In the genomic region with DNA sequence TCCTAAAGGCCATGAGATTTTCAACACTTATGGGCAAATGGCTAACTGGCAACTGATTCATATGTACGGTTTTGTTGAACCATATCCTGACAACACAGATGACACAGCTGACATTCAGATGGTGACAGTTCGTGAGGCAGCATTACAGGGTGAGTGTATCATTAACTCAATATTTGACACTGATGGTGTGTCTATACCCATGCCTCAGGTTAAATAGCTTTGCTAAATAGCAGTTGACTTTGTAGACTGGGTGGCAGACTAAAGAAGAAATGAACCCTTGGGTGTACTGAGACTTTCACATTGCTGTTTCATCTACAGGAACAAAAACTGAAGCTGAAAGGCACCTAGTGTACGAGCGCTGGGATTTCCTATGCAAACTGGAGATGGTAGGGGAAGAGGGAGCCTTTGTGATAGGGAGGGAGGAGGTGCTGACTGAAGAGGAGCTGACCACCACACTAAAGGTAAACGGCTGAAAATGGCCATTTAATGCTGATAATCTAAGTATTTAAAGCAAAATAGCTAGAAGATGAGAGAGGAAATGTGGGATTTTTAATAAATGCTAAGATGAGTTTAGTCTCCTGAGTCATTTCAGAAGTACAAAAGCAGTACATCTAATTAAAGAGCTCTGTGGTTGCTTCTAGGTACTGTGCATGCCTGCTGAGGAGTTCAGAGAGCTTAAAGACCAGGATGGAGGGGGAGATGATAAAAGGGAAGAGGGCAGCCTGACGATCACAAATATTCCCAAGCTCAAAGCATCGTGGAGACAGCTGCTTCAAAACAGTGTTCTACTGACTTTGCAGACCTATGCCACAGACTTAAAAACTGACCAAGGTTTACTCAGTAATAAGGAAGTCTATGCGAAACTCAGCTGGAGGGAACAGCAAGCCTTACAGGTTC, we compare ENCODE assay signal across 11 cellular contexts. TPM values are rescaled to one million over a fixed set of nuclear protein-coding genes. Genes with fewer than 3 reads are reported as not detected.
A peak's percentile ranks its signal among the peaks of the same experiment; 100 is the strongest.
DNase-seq lines count a peak whose midpoint lies in the region; ATAC-seq, FAIRE-seq and TF ChIP-seq lines count a peak whose summit lies in the region.
"Had no signal": no experiment of that assay in that cellular context is flagged by ENCODE, and none has a peak within 500 bp of the region (broad histone marks: within the 10 kb centered on the region; RNA-seq: fewer than 3 reads in every experiment).

No MANE protein-coding gene starts in this region.

- no peak for FAIRE-seq in HepG2 (lab: Jason Lieb, UNC)

- no peak for DNase-seq in HepG2 (ENCODE audit: low spot score)
- no peak for DNase-seq in right lobe of liver
- DNase-seq in MV-4-11 (lab: John Stamatoyannopoulos, UW), result peak; percentile 6
- no peak for DNase-seq in type B pancreatic cell (ENCODE audit: extremely low spot score, unreplicated experiment)
- no peak for DNase-seq in NCI-H345 treated with DMSO at 0.1 percent for 48 hours (lab: John Stamatoyannopoulos, UW; ENCODE audit: unreplicated experiment)
- no peak for DNase-seq in SKM-1 treated with dmso at 0.1 percent for 144 hours (lab: John Stamatoyannopoulos, UW; ENCODE audit: unreplicated experiment)
- DNase-seq in PC-9, result no peak
- DNase-seq: left ventricle myocardium inferior, SJCRH30 had no signal

- WGBS in HepG2 (ENCODE audit: low lambda C conversion rate), result 95% methylated on average over 8 of the region's 8 CpGs
- 72% methylated on average over 8 of the region's 8 CpGs for WGBS in right lobe of liver (ENCODE audit: insufficient coverage, low coverage, low lambda C conversion rate, missing lambda C conversion rate)

- H3K4me1 ChIP-seq in HepG2 (ENCODE audit: insufficient read depth, low read length) (peaks cover 32% of the 10 kb centered on the region), right lobe of liver (peaks cover 0 to 16% (median 3%) of the 10 kb centered on the region in 4 donors), PC-9 (replicated peaks; ENCODE audit: insufficient read depth) (peaks cover 20% of the 10 kb centered on the region)
- H3K4me1 ChIP-seq: SJCRH30 had no signal

- H3K4me3 Mint-ChIP-seq in type B pancreatic cell, result peak overlapping the region; percentile 3

- POLR2A ChIA-PET in HepG2 (lab: Yijun Ruan, JAX), result interaction anchor here (0.8 kb wide), 1 partner anchor 117 kb away, joined by 3 read pairs; no protein-coding TSS in a partner anchor
- POLR2A ChIA-PET in PC-9 (lab: Charles Lee; ENCODE audit: unreplicated experiment), result interaction anchor here (0.6 kb wide), 1 partner anchor 172 kb away, joined by 3 read pairs; no protein-coding TSS in a partner anchor

- H2AFZ ChIP-seq in HepG2 (ENCODE audit: low read length), result no peak overlapping the region
- H2AFZ ChIP-seq in PC-9, result no peak overlapping the region

- peaks cover 25 to 64% of the 10 kb centered on the region in 2 experiments for H3K36me3 ChIP-seq in HepG2 (replicated peaks in 1 of 2; ENCODE audit: control insufficient read depth in 1 of 2, insufficient read depth in 2 of 2, low read length in 2 of 2)
- H3K36me3 ChIP-seq in right lobe of liver, result peaks cover 16 to 69% (median 36%) of the 10 kb centered on the region in 4 donors
- peaks cover 50% of the 10 kb centered on the region for H3K36me3 ChIP-seq in PC-9 (ENCODE audit: low read depth)

- H3K27ac Mint-ChIP-seq in type B pancreatic cell, result peak overlapping the region; percentile 30

- no TSS peak for BruUV-seq in HepG2 (replicated peaks; lab: Mats Ljungman, UMichigan)
- no TSS peak for BruUV-seq in PC-9 (replicated peaks; lab: Mats Ljungman, UMichigan)

- ATAC-seq in HepG2 (no peak), right lobe of liver (no peak), HG02623 (IDR thresholded peaks at IDR 0.05; ENCODE audit: unreplicated experiment) (peak; percentile 30)

- no peak overlapping the region for H3K9ac ChIP-seq in HepG2 (ENCODE audit: insufficient read depth, low read depth, low read length)

- H3K79me2 ChIP-seq in HepG2 (ENCODE audit: insufficient read depth, low read length) (peaks cover 5% of the 10 kb centered on the region), PC-9 (ENCODE audit: low read depth) (peaks cover 28% of the 10 kb centered on the region)

- peaks cover 15% of the 10 kb centered on the region for H3K4me1 Mint-ChIP-seq in type B pancreatic cell (ENCODE audit: unreplicated experiment)

- no peak for TF ChIP-seq RAD21 in HepG2 (CRISPR knock-in tag; IDR thresholded peaks at IDR 0.05)

- no peaks in the 10 kb centered on the region for H3K27me3 Mint-ChIP-seq in type B pancreatic cell

- H3K4me2 ChIP-seq in HepG2 (ENCODE audit: low read depth, low read length) (no peak overlapping the region), PC-9 (no peak overlapping the region)

- no peaks in the 10 kb centered on the region for H3K27me3 ChIP-seq in HepG2 (ENCODE audit: control insufficient read depth in 1 of 2, insufficient read depth in 2 of 2, low read length in 2 of 2)
- no peaks in the 10 kb centered on the region for H3K27me3 ChIP-seq in right lobe of liver
- H3K27me3 ChIP-seq in PC-9 (ENCODE audit: insufficient read depth, low read depth), result no peaks in the 10 kb centered on the region
- H3K27me3 ChIP-seq: SJCRH30, suprapubic skin had no signal

- H3K4me3 ChIP-seq in HepG2 (replicated peaks in 1 of 3; ENCODE audit: insufficient read depth in 1 of 3, low read depth in 2 of 3, low read length in 3 of 3), result no peak overlapping the region
- H3K4me3 ChIP-seq in right lobe of liver, result no peak overlapping the region
- H3K4me3 ChIP-seq in PC-9, result no peak overlapping the region
- H3K4me3 ChIP-seq: left ventricle myocardium inferior, SJCRH30, suprapubic skin had no signal

- H3K27ac ChIP-seq in HepG2 (ENCODE audit: extremely low read length, insufficient read depth, low read length) (no peak overlapping the region), right lobe of liver (no peak overlapping the region), PC-9 (no peak overlapping the region)
- H3K27ac ChIP-seq: left ventricle myocardium inferior, SJCRH30, suprapubic skin had no signal

- no peaks in the 10 kb centered on the region for H3K9me2 ChIP-seq in PC-9 (ENCODE audit: insufficient read depth)

- H4K20me1 ChIP-seq in HepG2 (ENCODE audit: insufficient read depth, low read length) (peaks cover 12% of the 10 kb centered on the region), PC-9 (ENCODE audit: insufficient read depth) (peaks cover 58% of the 10 kb centered on the region)

- H3K36me3 Mint-ChIP-seq in type B pancreatic cell, result peaks cover 26% of the 10 kb centered on the region

- TF ChIP-seq CTCF in HepG2 (CRISPR knock-in tag; IDR thresholded peaks at IDR 0.05) (no peak), right lobe of liver (IDR thresholded peaks at IDR 0.05) (no peak), type B pancreatic cell (conservative IDR thresholded peaks at IDR 0.05) (no peak), PC-9 (conservative IDR thresholded peaks at IDR 0.05) (no peak)

- TF ChIP-seq POLR2A in HepG2 (IDR thresholded peaks at IDR 0.05; ENCODE audit: insufficient read depth in 1 of 2, low read depth in 2 of 2, low read length in 2 of 2), result peak in 1 of 2 experiments; percentile 40; a peak in 1 of 4 replicates
- TF ChIP-seq POLR2A in right lobe of liver (IDR thresholded peaks at IDR 0.05), result no peak

- no peaks in the 10 kb centered on the region for H3K9me3 Mint-ChIP-seq in type B pancreatic cell

- H3K9me3 ChIP-seq in HepG2 (ENCODE audit: low read length) (no peaks in the 10 kb centered on the region), right lobe of liver (no peaks in the 10 kb centered on the region), PC-9 (ENCODE audit: insufficient read depth, low read depth) (no peaks in the 10 kb centered on the region)
- H3K9me3 ChIP-seq: left ventricle myocardium inferior, SJCRH30, suprapubic skin had no signal

- CTCF ChIA-PET in HepG2 (lab: Yijun Ruan, JAX; ENCODE audit: low intra/inter-chr PET ratio, low total read pairs) (no interaction called here), PC-9 (lab: Charles Lee) (no interaction called here)

- intact Hi-C loops in HepG2 (cut with micrococcal nuclease; ENCODE audit: unreplicated experiment) (loop anchor here (10.0 kb wide), 1 partner anchor 46 kb away; no protein-coding TSS in a partner anchor), right lobe of liver (cut with DNase I) (no loop called here), PC-9 (cut with micrococcal nuclease; ENCODE audit: unreplicated experiment) (loop anchor here (5.0 to 10.0 kb wide), 3 partner anchors 34 to 494 kb away; a partner anchor contains a TSS)

- TF ChIP-seq EP300 in HepG2 (IDR thresholded peaks at IDR 0.05; ENCODE audit: low read depth in 2 of 2, low read length in 2 of 2) (no peak), HepG2 (CRISPR knock-in tag; IDR thresholded peaks at IDR 0.05; ENCODE audit: borderline replicate concordance) (no peak)

- in situ Hi-C loops in HepG2 (cut with HindIII; ENCODE audit: extremely low pct_ligation_motif_present, low pct_unique_long_range_greater_than_20kb), result loop anchor here (10.0 kb wide), 1 partner anchor 116 kb away; no protein-coding TSS in a partner anchor

- H3F3A ChIP-seq in PC-9 (ENCODE audit: insufficient read depth, low read depth), result peaks cover 76% of the 10 kb centered on the region; the same call in 1 of the 2 replicates

RNA-seq across cellular contexts. Expression of a gene that starts 3.0 kb away (rescaled TPM):
- total RNA-seq in HepG2 (2016; rRNA removed; fragmentation: Illumina TruSeq; extraction: Trizol), result 17.4 and 25.7 TPM in 2 replicates
- total RNA-seq in HepG2 (2016; cell fraction: cytosol; rRNA removed; fragmentation: Illumina TruSeq; extraction: Trizol; ENCODE audit: low read depth), result 4.8 and 5.1 TPM in 2 replicates
- 17.1 and 29.4 TPM in 2 replicates for total RNA-seq in HepG2 (2016; cell fraction: insoluble cytoplasmic fraction; rRNA removed; fragmentation: Illumina TruSeq; extraction: Trizol)
- total RNA-seq in HepG2 (2016; cell fraction: membrane; rRNA removed; fragmentation: Illumina TruSeq; extraction: Trizol), result 9.7 and 10.0 TPM in 2 replicates
- total RNA-seq in HepG2 (2016; cell fraction: nucleus; rRNA removed; fragmentation: Illumina TruSeq; extraction: Trizol), result 32.2 and 34.9 TPM in 2 replicates
- 24.0 and 25.9 TPM in 2 replicates for polyA plus RNA-seq in HepG2 (2011; rRNA removed)
- 13.1 and 16.9 TPM in 2 replicates for polyA plus RNA-seq in HepG2 (2011; cell fraction: cytosol; rRNA removed)
- polyA plus RNA-seq in HepG2 (2011; cell fraction: nucleus; rRNA removed), result 109 and 110 TPM in 2 replicates
- 25.0 and 25.7 TPM in 2 replicates for polyA plus RNA-seq in HepG2 (2012)
- 2.7 and 3.2 TPM in 2 replicates for polyA plus RNA-seq in HepG2 (2016; cell fraction: cytosol; fragmentation: Illumina TruSeq; extraction: Trizol; ENCODE audit: low read depth)
- 13.8 and 15.8 TPM in 2 replicates for polyA plus RNA-seq in HepG2 (2016; cell fraction: insoluble cytoplasmic fraction; fragmentation: Illumina TruSeq; extraction: Trizol; ENCODE audit: low read depth)
- polyA plus RNA-seq in HepG2 (2016; cell fraction: membrane; fragmentation: Illumina TruSeq; extraction: Trizol; ENCODE audit: low read depth), result 4.6 and 4.9 TPM in 2 replicates
- 74.9 and 78.9 TPM in 2 replicates for polyA plus RNA-seq in HepG2 (2016; cell fraction: nucleus; fragmentation: Illumina TruSeq; extraction: Trizol; ENCODE audit: insufficient read depth, low read depth)
- polyA minus RNA-seq in HepG2 (2011; rRNA and poly(A)+ RNA removed; ENCODE audit: low replicate concordance), result 26.6 and 40.3 TPM in 2 replicates
- 11.5 and 12.7 TPM in 2 replicates for polyA minus RNA-seq in HepG2 (2011; cell fraction: cytosol; rRNA and poly(A)+ RNA removed)
- polyA minus RNA-seq in HepG2 (2011; cell fraction: nucleus; rRNA and poly(A)+ RNA removed), result 48.7 and 56.2 TPM in 2 replicates
- 10 to 100 TPM in 3 of 6 experiments, 1 to 10 TPM in 3; 6.8 to 14.5 (median 10.2) TPM for total RNA-seq in right lobe of liver
- total RNA-seq in type B pancreatic cell (ENCODE audit: low replicate concordance), result 32.6 and 36.5 TPM in 2 replicates
- 19.2 and 21.4 TPM in 2 replicates for total RNA-seq in PC-9 (2021)

RNA-seq across cellular contexts. Expression of a gene that starts 18.4 kb away (rescaled TPM):
- total RNA-seq in HepG2 (2016; rRNA removed; fragmentation: Illumina TruSeq; extraction: Trizol) (1.6 and 1.7 TPM in 2 replicates), right lobe of liver (1 to 10 TPM in 4 of 6 experiments, under 1 TPM in 2; 0.76 to 2.9 (median 2.1) TPM), type B pancreatic cell (ENCODE audit: low replicate concordance) (23.7 and 42.9 TPM in 2 replicates), PC-9 (2021) (4.8 and 6.0 TPM in 2 replicates)
- 0.20 and 1.1 TPM in 2 replicates for total RNA-seq in HepG2 (2016; cell fraction: cytosol; rRNA removed; fragmentation: Illumina TruSeq; extraction: Trizol; ENCODE audit: low read depth)
- 1.5 and 2.0 TPM in 2 replicates for total RNA-seq in HepG2 (2016; cell fraction: insoluble cytoplasmic fraction; rRNA removed; fragmentation: Illumina TruSeq; extraction: Trizol)
- total RNA-seq in HepG2 (2016; cell fraction: membrane; rRNA removed; fragmentation: Illumina TruSeq; extraction: Trizol), result 1.7 and 1.8 TPM in 2 replicates
- 1.6 and 2.2 TPM in 2 replicates for total RNA-seq in HepG2 (2016; cell fraction: nucleus; rRNA removed; fragmentation: Illumina TruSeq; extraction: Trizol)
- polyA plus RNA-seq in HepG2 (2011; rRNA removed), result 1.8 and 2.7 TPM in 2 replicates
- 1.8 and 2.5 TPM in 2 replicates for polyA plus RNA-seq in HepG2 (2011; cell fraction: cytosol; rRNA removed)
- 17.0 and 17.7 TPM in 2 replicates for polyA plus RNA-seq in HepG2 (2011; cell fraction: nucleus; rRNA removed)
- polyA plus RNA-seq in HepG2 (2012), result 2.3 and 6.3 TPM in 2 replicates
- 0.41 and 0.49 TPM in 2 replicates for polyA plus RNA-seq in HepG2 (2016; cell fraction: cytosol; fragmentation: Illumina TruSeq; extraction: Trizol; ENCODE audit: low read depth)
- polyA plus RNA-seq in HepG2 (2016; cell fraction: insoluble cytoplasmic fraction; fragmentation: Illumina TruSeq; extraction: Trizol; ENCODE audit: low read depth), result 0.75 and 2.0 TPM in 2 replicates
- 0.87 and 0.90 TPM in 2 replicates for polyA plus RNA-seq in HepG2 (2016; cell fraction: membrane; fragmentation: Illumina TruSeq; extraction: Trizol; ENCODE audit: low read depth)
- 2.5 TPM in 2 replicates for polyA plus RNA-seq in HepG2 (2016; cell fraction: nucleus; fragmentation: Illumina TruSeq; extraction: Trizol; ENCODE audit: insufficient read depth, low read depth)
- 0.07 and 9.4 TPM in 2 replicates for polyA minus RNA-seq in HepG2 (2011; rRNA and poly(A)+ RNA removed; ENCODE audit: low replicate concordance)
- 1.2 and 1.8 TPM in 2 replicates for polyA minus RNA-seq in HepG2 (2011; cell fraction: cytosol; rRNA and poly(A)+ RNA removed)
- polyA minus RNA-seq in HepG2 (2011; cell fraction: nucleus; rRNA and poly(A)+ RNA removed), result 3.3 and 6.0 TPM in 2 replicates

Comparison
In these comparisons a context has a peak if more than half of its experiments do, and no peak if none do; other contexts are left out.
1. intact Hi-C loops: an anchor here in HepG2 (10.0 kb wide) and PC-9 (5.0 to 10.0 kb wide); none called in right lobe of liver.